8 cellular contexts compared by ENCODE assay signal in the genomic region with DNA sequence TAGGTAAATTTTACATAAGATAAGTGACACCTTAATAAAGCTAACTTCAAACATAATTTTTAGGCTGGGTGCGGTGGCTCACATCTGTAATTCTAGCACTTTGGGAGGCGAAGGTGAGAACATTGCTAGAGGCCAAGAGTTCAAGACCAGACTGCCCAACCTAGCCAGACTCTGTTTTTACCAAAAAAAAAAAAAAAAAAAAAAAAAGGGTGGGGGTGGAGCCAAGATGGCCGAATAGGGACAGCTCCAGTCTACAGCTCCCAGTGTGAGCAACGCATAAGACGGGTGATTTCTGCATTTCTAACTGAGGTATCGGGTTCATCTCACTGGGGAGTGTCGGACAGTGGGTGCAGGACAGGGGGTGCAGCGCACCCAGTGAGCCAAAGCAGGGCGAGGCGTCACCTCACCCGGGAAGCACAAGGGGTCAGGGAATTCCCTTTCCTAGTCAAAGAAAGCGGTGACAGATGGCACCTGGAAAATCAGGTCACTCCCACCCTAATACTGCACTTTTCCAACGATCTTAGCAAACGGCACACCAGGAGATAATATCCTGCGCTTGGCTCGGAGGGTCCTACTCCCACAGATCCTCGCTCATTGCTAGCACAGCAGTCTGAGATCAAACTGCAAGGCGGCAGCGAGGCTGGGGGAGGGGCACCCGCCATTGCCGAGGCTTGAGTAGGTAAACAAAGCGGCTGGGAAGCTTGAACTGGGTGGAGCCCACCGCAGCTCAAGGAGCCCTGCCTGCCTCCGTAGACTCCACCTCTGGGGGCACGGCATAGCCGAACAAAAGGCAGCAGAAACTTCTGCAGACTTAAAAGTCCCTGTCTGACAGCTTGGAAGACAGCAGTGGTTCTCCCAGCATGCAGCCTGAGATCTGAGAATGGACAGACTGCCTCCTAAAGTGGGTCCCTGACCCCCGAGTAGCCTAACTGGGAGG. TPM values are rescaled to one million over a fixed set of nuclear protein-coding genes. Genes with fewer than 3 reads are reported as not detected.
DNase-seq lines count a peak whose midpoint lies in the region; ATAC-seq and TF ChIP-seq lines count a peak whose summit lies in the region.
"Not testable (repeated sequence)": the region's sequence is repeated elsewhere in the genome, so short reads cannot be mapped to it uniquely, and the experiment has no call there.

No MANE protein-coding gene starts in this region.

- H3K36me3 ChIP-seq in HUES6 (ENCODE audit: control insufficient read depth, insufficient read depth, low read length); Peyer's patch; heart left ventricle: not testable (repeated sequence)

- intact Hi-C loops in heart left ventricle (cut with DNase I): not testable (repeated sequence)

- TF ChIP-seq POLR2A in Peyer's patch (IDR thresholded peaks at IDR 0.05); heart left ventricle (IDR thresholded peaks at IDR 0.05): not testable (repeated sequence)

- peak overlapping the region; percentile 81 for H3K27ac Mint-ChIP-seq in activated T-cell treated with anti-CD3 and anti-CD28 coated beads, Interleukin-2, amount 50 U/mL, for 24 hours
- H3K27ac Mint-ChIP-seq in mesothelial cell of epicardium: peak overlapping the region; percentile 96

- H3K27ac ChIP-seq in HUES6 (ENCODE audit: low read depth, low read length) (peak overlapping the region; percentile 59; the same call in 1 of the 2 replicates), Peyer's patch (peak overlapping the region in 2 of 4 donors; percentile 34 to 62), heart left ventricle (peak overlapping the region in 6 of 12 donors; percentile 13 to 70 (median 46)), skin epidermis (peak overlapping the region in 13 of 21 experiments; percentile 17 to 81 (median 62))

- not testable (repeated sequence) for H3K4me1 ChIP-seq in HUES6 (ENCODE audit: control insufficient read depth, insufficient read depth, low read length); Peyer's patch
- peaks cover 0 to 27% (median 3%) of the 10 kb centered on the region in 12 donors for H3K4me1 ChIP-seq in heart left ventricle

- not testable (repeated sequence) for ATAC-seq in heart left ventricle

- H3K4me3 ChIP-seq in HUES6 (ENCODE audit: low read depth, low read length) (peak overlapping the region; percentile 83), Peyer's patch (peak overlapping the region; percentile 15 to 54 (median 34)), heart left ventricle (peak overlapping the region in 11 of 12 donors; percentile 22 to 72 (median 58)), skin epidermis (peak overlapping the region; percentile 22 to 47 (median 38))

- WGBS in heart left ventricle, 4 donors: 30 to 58% (median 43%) methylated on average over 19 to 27 of the region's 27 CpGs

- peak; percentile 11 for DNase-seq in ACHN
- DNase-seq in Peyer's patch: peak in 1 of 3 donors; percentile 50
- DNase-seq in activated T-cell treated with anti-CD3 and anti-CD28 coated beads, Interleukin-2, amount 50 U/mL, for 24 hours: peak; percentile 42
- peak; percentile 31 for DNase-seq in cerebellar cortex (ENCODE audit: low spot score)
- DNase-seq in heart left ventricle: peak in 2 of 5 donors; percentile 26 to 36
- DNase-seq in mesothelial cell of epicardium (ENCODE audit: low spot score in 2 of 2, unreplicated experiment in 2 of 2): peak in 1 of 2 experiments; percentile 44

- H3K27me3 Mint-ChIP-seq in activated T-cell treated with anti-CD3 and anti-CD28 coated beads, Interleukin-2, amount 50 U/mL, for 24 hours; mesothelial cell of epicardium (ENCODE audit: low read depth): not testable (repeated sequence)

- peak overlapping the region; percentile 80 for H3K9ac ChIP-seq in HUES6 (ENCODE audit: low read length)

- not testable (repeated sequence) for TF ChIP-seq CTCF in Peyer's patch (IDR thresholded peaks at IDR 0.05); heart left ventricle (IDR thresholded peaks at IDR 0.05); mesothelial cell of epicardium (IDR thresholded peaks at IDR 0.05; ENCODE audit: unreplicated experiment)

- H3K4me3 Mint-ChIP-seq in activated T-cell treated with anti-CD3 and anti-CD28 coated beads, Interleukin-2, amount 50 U/mL, for 24 hours: peak overlapping the region; percentile 78
- peak overlapping the region; percentile 91 for H3K4me3 Mint-ChIP-seq in mesothelial cell of epicardium

- in situ Hi-C loops in ACHN (cut with HindIII; ENCODE audit: low pct_ligation_motif_present, low pct_unique_long_range_greater_than_20kb, low sequenced_read_pairs): not testable (repeated sequence)

- H3K9me3 ChIP-seq in HUES6 (ENCODE audit: control insufficient read depth, insufficient read depth, low read depth, low read length); Peyer's patch; heart left ventricle: not testable (repeated sequence)

- not testable (repeated sequence) for H3K9me3 Mint-ChIP-seq in activated T-cell treated with anti-CD3 and anti-CD28 coated beads, Interleukin-2, amount 50 U/mL, for 24 hours
- peaks cover 16% of the 10 kb centered on the region for H3K9me3 Mint-ChIP-seq in mesothelial cell of epicardium

- not testable (repeated sequence) for H3K27me3 ChIP-seq in HUES6 (ENCODE audit: control insufficient read depth, insufficient read depth, low read length); Peyer's patch; heart left ventricle

- not testable (repeated sequence) for H3K36me3 Mint-ChIP-seq in activated T-cell treated with anti-CD3 and anti-CD28 coated beads, Interleukin-2, amount 50 U/mL, for 24 hours (ENCODE audit: low read depth)
- H3K36me3 Mint-ChIP-seq in mesothelial cell of epicardium: peaks cover 16% of the 10 kb centered on the region

- H3K4me1 Mint-ChIP-seq in activated T-cell treated with anti-CD3 and anti-CD28 coated beads, Interleukin-2, amount 50 U/mL, for 24 hours (ENCODE audit: low read depth): peaks cover 43% of the 10 kb centered on the region
- H3K4me1 Mint-ChIP-seq in mesothelial cell of epicardium: peaks cover 13% of the 10 kb centered on the region

RNA-seq across cellular contexts. Expression of a gene that starts 32.2 kb away (rescaled TPM):
- total RNA-seq in Peyer's patch: 10 to 100 TPM; 15.7 to 29.2 (median 28.1) TPM
- total RNA-seq in heart left ventricle: 10 to 100 TPM in 1 of 9 donors, 1 to 10 TPM in 8; 1.6 to 13.8 (median 3.7) TPM
- polyA plus RNA-seq in heart left ventricle: 1 to 10 TPM; 1.9 to 2.7 TPM
- 3.1 to 3.6 TPM (median 3.5 TPM) in 3 replicates for total RNA-seq in mesothelial cell of epicardium
